1 cellular context compared by ENCODE assay signal in the genomic region with DNA sequence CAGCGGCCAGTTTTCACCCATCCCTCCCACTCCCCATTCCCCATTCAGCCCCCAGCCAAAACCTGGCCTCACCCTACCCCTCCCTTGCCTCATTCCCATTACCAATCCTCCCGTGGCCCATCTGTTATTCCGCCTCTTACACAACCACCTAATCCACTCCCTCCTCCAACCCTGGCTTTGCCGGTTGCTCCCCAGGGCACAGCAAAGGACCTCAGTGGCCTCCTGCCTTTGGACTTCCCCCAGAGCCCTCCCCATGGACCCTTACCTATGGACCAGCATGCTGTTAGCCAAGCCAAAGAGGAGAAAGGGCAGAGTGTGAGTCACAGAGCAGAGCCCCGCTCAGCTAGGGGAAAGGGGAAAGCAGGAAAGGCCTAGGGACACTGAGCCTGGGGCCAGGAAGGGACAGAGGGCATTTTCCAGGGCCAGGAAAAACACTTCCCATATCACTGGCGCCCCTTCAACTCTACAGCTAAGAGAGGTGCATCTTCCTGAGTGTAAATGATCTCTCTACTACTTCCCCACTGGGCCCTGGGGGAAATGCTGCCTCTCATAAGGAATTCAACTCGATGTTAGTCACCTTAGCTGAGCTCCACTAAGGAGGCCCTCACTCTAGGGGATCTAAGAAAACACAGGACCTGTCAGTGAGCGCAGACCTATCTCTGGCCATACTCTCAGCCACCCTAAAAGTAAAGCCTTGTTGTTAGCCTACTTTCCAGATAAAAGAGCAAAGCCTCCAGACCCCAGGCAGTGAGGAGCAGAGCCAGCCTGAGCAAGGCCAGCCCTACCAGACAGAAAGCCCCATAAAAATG.
TF ChIP-seq lines count a peak whose summit lies in the region.

No MANE protein-coding gene starts in this region.

TF ChIP-seq in IMR-90, 13 proteins besides CTCF, POLR2A, EP300 and RAD21:
- TF ChIP-seq NFE2L2 (IDR thresholded peaks at IDR 0.05; ENCODE audit: low read depth, low read length) (no peak), USF2 (IDR thresholded peaks at IDR 0.05; ENCODE audit: low read depth, low read length) (no peak), FOS (IDR thresholded peaks at IDR 0.05; ENCODE audit: low read depth, low read length) (no peak), SMC3 (IDR thresholded peaks at IDR 0.05; ENCODE audit: low read depth, low read length) (no peak), MXI1 (IDR thresholded peaks at IDR 0.05; ENCODE audit: borderline replicate concordance, low read depth, low read length) (no peak), MAZ (IDR thresholded peaks at IDR 0.05; ENCODE audit: borderline replicate concordance, low read depth, low read length) (no peak), CEBPB (IDR thresholded peaks at IDR 0.05; ENCODE audit: low read depth, low read length) (no peak), CHD1 (IDR thresholded peaks at IDR 0.05; ENCODE audit: low read depth, low read length) (no peak), MAFK (IDR thresholded peaks at IDR 0.05; ENCODE audit: low read depth, low read length) (no peak), RCOR1 (IDR thresholded peaks at IDR 0.05; ENCODE audit: insufficient replicate concordance, low read length) (no peak), ELK1 (IDR thresholded peaks at IDR 0.05; ENCODE audit: borderline replicate concordance, low read depth, low read length) (no peak), BHLHE40 (IDR thresholded peaks at IDR 0.05; ENCODE audit: low read depth, low read length) (no peak), RFX5 (IDR thresholded peaks at IDR 0.05; ENCODE audit: low read depth, low read length) (no peak)
TF ChIP-seq in IMR-90: peak in this region for 0.
